9 cellular contexts compared by ENCODE assay signal in genomic region chr16:22217890-22218730, GRCh38. TPM values are rescaled to one million over a fixed set of nuclear protein-coding genes. Genes with fewer than 3 reads are reported as not detected.
DNase-seq lines count a peak whose midpoint lies in the region; ATAC-seq and TF ChIP-seq lines count a peak whose summit lies in the region.
"Had no signal": no experiment of that assay in that cellular context is flagged by ENCODE, and none has a peak within 500 bp of the region (broad histone marks: within the 10 kb centered on the region; RNA-seq: fewer than 3 reads in every experiment).

No MANE protein-coding gene starts in this region.

- H3K4me3 ChIP-seq in GM08714 (ENCODE audit: low read length) (peak overlapping the region; percentile 26; the same call in 1 of the 2 replicates), gastroesophageal sphincter (no peak overlapping the region), adrenal gland (no peak overlapping the region)

- no peak for TF ChIP-seq EP300 in gastroesophageal sphincter (IDR thresholded peaks at IDR 0.05)

- H3K4me3 Mint-ChIP-seq in CD14-positive monocyte: no peak overlapping the region

- WGBS in gastroesophageal sphincter (ENCODE audit: low coverage in 1 of 2), 2 donors: 79 to 88% methylated on average over 3 to 9 of the region's 18 CpGs
- WGBS in adrenal gland, 4 donors: 80 to 88% (median 82%) methylated on average over 11 to 18 of the region's 18 CpGs

- peaks cover 0 to 37% of the 10 kb centered on the region in 2 donors for H3K36me3 ChIP-seq in gastroesophageal sphincter
- H3K36me3 ChIP-seq in adrenal gland (replicated peaks in 1 of 2): no peaks in the 10 kb centered on the region

- peak overlapping the region in 1 of 7 donors; percentile 37 for H3K27ac Mint-ChIP-seq in CD14-positive monocyte

- peak; percentile 69 for ATAC-seq in GM19438 (IDR thresholded peaks at IDR 0.05; ENCODE audit: low read depth, unreplicated experiment)
- peak; percentile 82 for ATAC-seq in HG03378 (IDR thresholded peaks at IDR 0.05; ENCODE audit: unreplicated experiment)
- ATAC-seq in gastroesophageal sphincter: peak; percentile 40

- peaks cover 0 to 53% (median 3%) of the 10 kb centered on the region in 3 donors for H3K4me1 ChIP-seq in gastroesophageal sphincter
- peaks cover 11 to 24% of the 10 kb centered on the region in 2 donors for H3K4me1 ChIP-seq in adrenal gland (replicated peaks in 1 of 2)

- peaks cover 20% of the 10 kb centered on the region for H3K4me1 Mint-ChIP-seq in CD14-positive monocyte

- H3K27me3 Mint-ChIP-seq in CD14-positive monocyte (ENCODE audit: low read depth in 3 of 3): no peaks in the 10 kb centered on the region

- no peak for DNase-seq in adrenal gland
- no peak for DNase-seq in putamen (ENCODE audit: low spot score)
- no peak for DNase-seq in glomerular visceral epithelial cell (ENCODE audit: extremely low spot score)
- no peak for DNase-seq in CD14-positive monocyte (ENCODE audit: low spot score)

- intact Hi-C loops in adrenal gland (cut with DNase I): no loop called here
- intact Hi-C loops in CD14-positive monocyte (cut with micrococcal nuclease): no loop called here

- TF ChIP-seq CTCF in gastroesophageal sphincter (IDR thresholded peaks at IDR 0.05): no peak
- TF ChIP-seq CTCF in adrenal gland (IDR thresholded peaks at IDR 0.05): no peak
- no peak for TF ChIP-seq CTCF in CD14-positive monocyte (IDR thresholded peaks at IDR 0.05)

- peaks cover 0 to 2% (median 0%) of the 10 kb centered on the region in 7 donors for H3K9me3 Mint-ChIP-seq in CD14-positive monocyte

- H3K27me3 ChIP-seq in gastroesophageal sphincter (no peaks in the 10 kb centered on the region), adrenal gland (no peaks in the 10 kb centered on the region)

- H3K36me3 Mint-ChIP-seq in CD14-positive monocyte: peaks cover 8 to 30% of the 10 kb centered on the region in 2 donors

- H3K9me3 ChIP-seq in gastroesophageal sphincter (no peaks in the 10 kb centered on the region), adrenal gland (replicated peaks in 1 of 3) (no peaks in the 10 kb centered on the region)

- TF ChIP-seq POLR2A in gastroesophageal sphincter (IDR thresholded peaks at IDR 0.05): no peak
- no peak for TF ChIP-seq POLR2A in adrenal gland (IDR thresholded peaks at IDR 0.05)

- H3K27ac ChIP-seq in gastroesophageal sphincter: peak overlapping the region in 2 of 4 donors; percentile 11 to 27
- H3K27ac ChIP-seq in adrenal gland: peak overlapping the region in 1 of 5 donors; percentile 29
- H3K27ac ChIP-seq: parathyroid adenoma had no signal

RNA-seq across cellular contexts. Expression of gene EEF2K, which starts 12.0 kb away (rescaled TPM):
- total RNA-seq in gastroesophageal sphincter (10 to 100 TPM; 31.3 to 38.9 (median 34.8) TPM), adrenal gland (10 to 100 TPM; 10.7 to 28.3 (median 18.5) TPM)
- polyA plus RNA-seq in adrenal gland (10 to 100 TPM in 1 of 3 donors, 1 to 10 TPM in 2; 4.9 to 15.0 (median 7.6) TPM), CD14-positive monocyte (1 to 10 TPM in 1 of 2 donors, under 1 TPM in 1; 0.85 to 1.7 TPM)

RNA-seq across cellular contexts. Expression of gene SDR42E2, which starts 55.8 kb away (rescaled TPM):
- total RNA-seq in gastroesophageal sphincter (not detected), adrenal gland (not detected)
- polyA plus RNA-seq in adrenal gland (under 1 TPM in 2 of 3 donors, not detected in 1; 0.08 to 0.10 TPM), CD14-positive monocyte (under 1 TPM; 0.16 to 0.23 TPM)
